ENCODE assay signal across 26 cellular contexts in the genomic region with DNA sequence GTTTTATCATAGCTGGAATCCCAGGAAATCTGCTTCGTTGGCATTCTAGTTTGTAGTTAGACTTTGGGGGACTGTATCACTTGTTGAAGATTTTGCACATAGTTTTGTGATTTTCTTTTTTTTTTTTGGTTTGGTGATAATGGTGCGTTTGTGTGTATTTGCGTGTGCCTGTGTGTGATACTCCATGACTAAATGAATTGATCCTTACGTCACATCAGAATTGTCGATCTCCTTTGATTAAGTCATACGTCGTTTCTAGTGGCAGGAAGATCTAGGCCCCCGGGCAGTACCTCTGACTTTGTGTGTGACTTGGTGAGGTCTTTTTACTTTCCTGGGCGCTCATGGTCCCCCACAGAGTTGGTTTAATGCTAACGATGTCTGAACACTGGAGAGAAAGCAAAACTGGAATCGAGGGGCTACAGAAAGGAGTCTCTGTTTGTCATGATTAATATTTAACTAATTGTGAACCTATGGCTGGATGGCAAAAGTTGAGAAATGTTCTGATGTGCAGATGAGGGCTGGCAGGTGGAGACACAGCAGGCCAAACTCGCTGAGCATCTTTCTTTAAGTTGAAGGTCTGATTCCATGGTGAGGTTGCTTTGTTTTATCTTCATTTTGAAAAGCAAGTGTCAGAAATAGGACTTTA. TPM values are rescaled to one million over a fixed set of nuclear protein-coding genes. Genes with fewer than 3 reads are reported as not detected.
A peak's percentile ranks its signal among the peaks of the same experiment; 100 is the strongest.
DNase-seq lines count a peak whose midpoint lies in the region; ATAC-seq, FAIRE-seq and TF ChIP-seq lines count a peak whose summit lies in the region.
"Had no signal": no experiment of that assay in that cellular context is flagged by ENCODE, and none has a peak within 500 bp of the region (broad histone marks: within the 10 kb centered on the region; RNA-seq: fewer than 3 reads in every experiment).

No MANE protein-coding gene starts in this region.

- CTCF ChIA-PET in A549 (lab: Yijun Ruan, JAX), result interaction anchor here (0.7 to 1.5 kb wide), 4 partner anchors 9 to 41 kb away, joined by 3 to 6 read pairs (median 4); no protein-coding TSS in a partner anchor

- H2AFZ ChIP-seq in mesenchymal stem cell (ENCODE audit: low read depth, low read length), result no peak overlapping the region

- intact Hi-C loops in esophagus squamous epithelium (cut with DNase I), result no loop called here

- no peak for TF ChIP-seq RAD21 in A549 (conservative IDR thresholded peaks at IDR 0.05 in 1 of 2, IDR thresholded peaks at IDR 0.05 in 1 of 2)

- no peak overlapping the region for H2BK15ac ChIP-seq in mesenchymal stem cell (ENCODE audit: low read depth, poor library complexity, severe bottlenecking)

- H3K4me1 ChIP-seq in A549 (peaks cover 18% of the 10 kb centered on the region), esophagus squamous epithelium (peaks cover 44 to 98% (median 59%) of the 10 kb centered on the region in 3 donors), mesenchymal stem cell (ENCODE audit: control insufficient read depth, insufficient read depth, low read depth, low read length) (peaks cover 21% of the 10 kb centered on the region)

- H3K36me3 ChIP-seq in esophagus squamous epithelium (no peaks in the 10 kb centered on the region), mesenchymal stem cell (ENCODE audit: control insufficient read depth in 1 of 2, insufficient read depth in 2 of 2, low read depth in 1 of 2, low read length in 2 of 2) (no peaks in the 10 kb centered on the region)
- H3K36me3 ChIP-seq: left lung, Peyer's patch, suprapubic skin had no signal

- no peak overlapping the region for H2BK120ac ChIP-seq in mesenchymal stem cell (ENCODE audit: low read depth, low read length)

- no peak overlapping the region for H3K4ac ChIP-seq in mesenchymal stem cell (ENCODE audit: low read depth in 1 of 2, low read length in 2 of 2)

- no peak overlapping the region for H4K91ac ChIP-seq in mesenchymal stem cell (ENCODE audit: low read length)

- no peak overlapping the region for H3K18ac ChIP-seq in mesenchymal stem cell (ENCODE audit: low read depth in 1 of 2, low read length in 2 of 2)

- H3K9ac ChIP-seq in mesenchymal stem cell (ENCODE audit: low read length), result peak overlapping the region; percentile 75

- POLR2A ChIA-PET in A549 (lab: Yijun Ruan, JAX), result no interaction called here

- FAIRE-seq in A549 (lab: Jason Lieb, UNC) (no peak), GM19239 (lab: Jason Lieb, UNC) (peak; percentile 26)
- FAIRE-seq: A204.1, endothelial cell of umbilical vein, GM12892, islet of Langerhans had no signal

- H3K9me3 ChIP-seq in A549 (no peaks in the 10 kb centered on the region), esophagus squamous epithelium (no peaks in the 10 kb centered on the region), mesenchymal stem cell (ENCODE audit: control insufficient read depth, low read length) (no peaks in the 10 kb centered on the region)
- H3K9me3 ChIP-seq: left lung, Peyer's patch, suprapubic skin had no signal

- peaks cover 0 to 8% (median 0%) of the 10 kb centered on the region in 4 donors for H3K27me3 ChIP-seq in esophagus squamous epithelium
- H3K27me3 ChIP-seq in mesenchymal stem cell (ENCODE audit: control insufficient read depth in 1 of 2, insufficient read depth in 1 of 2, low read length in 2 of 2), result peaks cover 0 to 81% of the 10 kb centered on the region in 2 experiments
- H3K27me3 ChIP-seq: suprapubic skin had no signal

- DNase-seq in A549 (ENCODE audit: low read depth in 1 of 2, low spot score in 1 of 2) (no peak), GM19239 (ENCODE audit: insufficient read length, low spot score) (no peak), esophagus squamous epithelium (lab: John Stamatoyannopoulos, UW) (no peak), mesenchymal stem cell (no peak), cerebellar cortex (ENCODE audit: low spot score) (no peak), SKM-1 treated with dmso at 0.1 percent for 144 hours (lab: John Stamatoyannopoulos, UW; ENCODE audit: unreplicated experiment) (no peak), C1 segment of cervical spinal cord (lab: John Stamatoyannopoulos, UW) (no peak)
- DNase-seq: activated CD8-positive, alpha-beta T cell treated with anti-CD3 and anti-CD28 coated beads for 36 hours; activated naive CD4-positive, alpha-beta T cell treated with anti-CD3 and anti-CD28 coated beads for 36 hours; cerebellar nuclear complex; DMS53; H7; Kasumi-1; NCI-H146; NCI-H2107; occipital lobe; SHP77 had no signal

- no peak overlapping the region for H4K8ac ChIP-seq in mesenchymal stem cell (ENCODE audit: low read length)

- TF ChIP-seq CTCF in A549 (IDR thresholded peaks at IDR 0.05) (no peak), esophagus squamous epithelium (IDR thresholded peaks at IDR 0.05) (no peak)

- H3K23ac ChIP-seq in mesenchymal stem cell (ENCODE audit: low read length in 2 of 2), result no peak overlapping the region

- no peak overlapping the region for H3K14ac ChIP-seq in mesenchymal stem cell (ENCODE audit: low read length in 2 of 2)

- no peak for ATAC-seq in A549
- ATAC-seq in HG02678 (IDR thresholded peaks at IDR 0.05; ENCODE audit: unreplicated experiment), result no peak
- ATAC-seq: activated CD8-positive, alpha-beta T cell treated with anti-CD3 and anti-CD28 coated beads for 36 hours; left lung; stimulated activated memory B cell treated with anti-CD40 and anti-IgM and Interleukin-4, amounts not matched to agents 10 μg/mL and 1 μg/mL and 100 μg/mL, for 72 hours had no signal

- H3K4me2 ChIP-seq in A549, result no peak overlapping the region
- H3K4me2 ChIP-seq in mesenchymal stem cell (ENCODE audit: low read length, poor library complexity, severe bottlenecking), result no peak overlapping the region

- WGBS in A549 (ENCODE audit: missing lambda C conversion rate), result 71% methylated on average over 12 of the region's 12 CpGs
- 80 to 81% methylated on average over 11 of the region's 12 CpGs for WGBS in esophagus squamous epithelium, 2 donors
- 90% methylated on average over 12 of the region's 12 CpGs for WGBS in mesenchymal stem cell

- TF ChIP-seq EP300 in A549 (IDR thresholded peaks at IDR 0.05), result no peak

- H2AK5ac ChIP-seq in mesenchymal stem cell (ENCODE audit: low read length, severe bottlenecking), result no peak overlapping the region

- no peak overlapping the region for H3K4me3 ChIP-seq in A549
- H3K4me3 ChIP-seq in esophagus squamous epithelium, result peak overlapping the region; percentile 73 to 96 (median 88)
- peak overlapping the region in 1 of 2 experiments; percentile 81 for H3K4me3 ChIP-seq in mesenchymal stem cell (ENCODE audit: insufficient read depth in 1 of 2, low read depth in 1 of 2, low read length in 2 of 2)
- H3K4me3 ChIP-seq: Peyer's patch had no signal

- TF ChIP-seq POLR2A in A549 (IDR thresholded peaks at IDR 0.05; ENCODE audit: low read length) (no peak), esophagus squamous epithelium (IDR thresholded peaks at IDR 0.05) (no peak)

- no peaks in the 10 kb centered on the region for H3K79me1 ChIP-seq in mesenchymal stem cell (replicated peaks; ENCODE audit: low read length, poor library complexity, severe bottlenecking)

- no peak overlapping the region for H2BK12ac ChIP-seq in mesenchymal stem cell (ENCODE audit: low read length in 2 of 2)

- H2BK5ac ChIP-seq in mesenchymal stem cell (ENCODE audit: low read depth, low read length, poor library complexity, severe bottlenecking), result no peak overlapping the region

- no peak overlapping the region for H3K27ac ChIP-seq in A549
- H3K27ac ChIP-seq in esophagus squamous epithelium, result peak overlapping the region in 3 of 4 donors; percentile 92 to 93 (median 92)
- no peak overlapping the region for H3K27ac ChIP-seq in mesenchymal stem cell (ENCODE audit: low read length, poor library complexity, severe bottlenecking)
- H3K27ac ChIP-seq: left lung, Peyer's patch, suprapubic skin had no signal

TF ChIP-seq in A549, 52 proteins besides CTCF, POLR2A, EP300 and RAD21:
- no peak for TF ChIP-seq CEBPB (IDR thresholded peaks at IDR 0.05)
- TF ChIP-seq RNF2 (IDR thresholded peaks at IDR 0.05; ENCODE audit: borderline replicate concordance, low read depth), result no peak
- TF ChIP-seq MAFK (IDR thresholded peaks at IDR 0.05; ENCODE audit: partially characterized antibody), result peak; percentile 12
- no peak for TF ChIP-seq MYC (IDR thresholded peaks at IDR 0.05; ENCODE audit: borderline replicate concordance, low read length)

RNA-seq across cellular contexts. Expression of gene RASSF5, which starts 2.4 kb away (rescaled TPM):
- 2.0 and 2.2 TPM in 2 replicates for polyA plus RNA-seq in A549 (2011; rRNA removed)
- polyA plus RNA-seq in A549 (2012; cell fraction: cytosol; rRNA removed), result 0.82 and 1.0 TPM in 2 replicates
- 1.1 and 1.2 TPM in 2 replicates for polyA plus RNA-seq in A549 (2012; cell fraction: nucleus; rRNA removed)
- 1.4 to 2.2 TPM (median 1.9 TPM) in 3 replicates for polyA plus RNA-seq in A549 (2017; fragmentation: RNase III; extraction: RNeasy Plus Mini Kit Qiagen cat#74134 plus additional on column Dnase treatment)
- 4.7 and 6.6 TPM in 2 replicates for polyA minus RNA-seq in A549 (2011; rRNA and poly(A)+ RNA removed)
- total RNA-seq in esophagus squamous epithelium, result 10 to 100 TPM; 29.2 to 85.3 (median 35.1) TPM
- 0.93 TPM for polyA plus RNA-seq in mesenchymal stem cell (2013, experiment 1 of 2)
- polyA plus RNA-seq in mesenchymal stem cell (2013, experiment 2 of 2), result 1.2 TPM

RNA-seq across cellular contexts. Expression of gene IKBKE, which starts 39.5 kb away (rescaled TPM):
- polyA plus RNA-seq in A549 (2011; rRNA removed), result 6.3 and 6.4 TPM in 2 replicates
- 8.7 and 9.4 TPM in 2 replicates for polyA plus RNA-seq in A549 (2012; cell fraction: cytosol; rRNA removed)
- 13.6 and 15.4 TPM in 2 replicates for polyA plus RNA-seq in A549 (2012; cell fraction: nucleus; rRNA removed)
- 6.3 to 7.2 TPM (median 6.8 TPM) in 3 replicates for polyA plus RNA-seq in A549 (2017; fragmentation: RNase III; extraction: RNeasy Plus Mini Kit Qiagen cat#74134 plus additional on column Dnase treatment)
- polyA minus RNA-seq in A549 (2011; rRNA and poly(A)+ RNA removed), result 10.5 and 11.4 TPM in 2 replicates
- total RNA-seq in esophagus squamous epithelium, result 10 to 100 TPM; 12.6 to 23.7 (median 18.1) TPM
- polyA plus RNA-seq in mesenchymal stem cell (2013, experiment 1 of 2), result 15.5 TPM
- 15.3 TPM for polyA plus RNA-seq in mesenchymal stem cell (2013, experiment 2 of 2)

Comparison
In these comparisons a context has a peak if more than half of its experiments do, and no peak if none do; other contexts are left out.
1. H3K27ac ChIP-seq: peak in esophagus squamous epithelium (3 of 4); none in A549 (0 of 2) and mesenchymal stem cell (single experiment).